ENCODE assay signal across 24 cellular contexts in the genomic region with DNA sequence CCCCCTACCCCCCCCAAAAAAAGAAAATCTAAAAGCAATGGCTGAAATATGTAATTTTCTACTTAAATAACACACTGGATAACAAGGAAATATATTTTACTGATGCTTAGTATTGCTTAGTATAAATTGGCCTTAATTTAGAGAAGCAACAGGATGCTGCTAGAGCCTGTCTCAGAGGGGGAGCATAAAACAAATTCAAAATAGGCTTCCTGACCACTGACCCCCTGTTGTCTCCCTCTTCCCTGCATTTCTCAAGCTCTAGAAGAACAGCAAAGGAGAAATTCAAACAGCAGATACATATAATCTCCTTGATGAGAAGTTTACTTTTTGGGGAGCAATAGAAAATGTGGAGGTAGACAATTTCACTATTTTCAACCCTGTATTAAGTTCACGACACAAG.
"Had no signal": no experiment of that assay in that cellular context is flagged by ENCODE, and none has a peak within 500 bp of the region (broad histone marks: within the 10 kb centered on the region; RNA-seq: fewer than 3 reads in every experiment).

No MANE protein-coding gene starts in this region.

- FAIRE-seq: endothelial cell of umbilical vein, islet of Langerhans had no signal

- H2AFZ ChIP-seq: hepatocyte, neural progenitor cell had no signal

- DNase-seq: activated CD4-positive, alpha-beta T cell treated with anti-CD3 and anti-CD28 coated beads for 36 hours; activated CD4-positive, CD25-positive, alpha-beta regulatory T cell; activated naive CD4-positive, alpha-beta T cell; activated T-cell treated with anti-CD3 and anti-CD28 coated beads for 4 hours; activated T-cell treated with anti-CD3 and anti-CD28 coated beads, Interleukin-2, amount 50 U/mL, for 72 hours; central memory CD4-positive, alpha-beta T cell; left lung; lower lobe of right lung; mesenchymal stem cell; natural killer cell; occipital lobe; spleen; stimulated activated naive CD8-positive, alpha-beta T cell treated with anti-CD3 and anti-CD28 coated beads, Interleukin-15, Interleukin-2, amounts not matched to agents 100 U/mL and 50 U/mL, for 24 hours; T-helper 17 cell; testis; transverse colon had no signal

- H3K9ac ChIP-seq: neural progenitor cell had no signal

- H3K36me3 ChIP-seq: breast epithelium, gastroesophageal sphincter, left lung, lower lobe of right lung, right atrium auricular region, spleen, transverse colon had no signal

- H3K4me2 ChIP-seq: hepatocyte, neural progenitor cell had no signal

- H3K4me1 ChIP-seq: breast epithelium, gastroesophageal sphincter, left lung, lower lobe of right lung, neural progenitor cell, right atrium auricular region, spleen, testis, transverse colon had no signal

- H3K79me2 ChIP-seq: hepatocyte had no signal

- ATAC-seq: activated CD4-positive, alpha-beta T cell treated with anti-CD3 and anti-CD28 coated beads for 36 hours; activated naive CD4-positive, alpha-beta T cell treated with anti-CD3 and anti-CD28 coated beads, Interleukin-2, amount 50 U/mL, for 72 hours; activated T-cell treated with anti-CD3 and anti-CD28 coated beads, Interleukin-2, amount 50 U/mL, for 72 hours; gastroesophageal sphincter; left lung; lower lobe of right lung; natural killer cell; stimulated activated naive CD8-positive, alpha-beta T cell treated with anti-CD3 and anti-CD28 coated beads, Interleukin-15, Interleukin-2, amounts not matched to agents 100 U/mL and 50 U/mL, for 24 hours; T-helper 17 cell had no signal

- H3K27me3 ChIP-seq: breast epithelium, gastroesophageal sphincter, hepatocyte, left lung, neural progenitor cell, right atrium auricular region, spleen, testis, transverse colon had no signal

- H3K4me3 ChIP-seq: breast epithelium, gastroesophageal sphincter, hepatocyte, left lung, lower lobe of right lung, neural progenitor cell, right atrium auricular region, spleen, testis, transverse colon had no signal

- H3K27ac ChIP-seq: breast epithelium, gastroesophageal sphincter, hepatocyte, left lung, lower lobe of right lung, neural progenitor cell, right atrium auricular region, spleen, testis, transverse colon had no signal

- H3K9me3 ChIP-seq: testis had no signal
